ENCODE assay signal across 8 cellular contexts in the genomic region with DNA sequence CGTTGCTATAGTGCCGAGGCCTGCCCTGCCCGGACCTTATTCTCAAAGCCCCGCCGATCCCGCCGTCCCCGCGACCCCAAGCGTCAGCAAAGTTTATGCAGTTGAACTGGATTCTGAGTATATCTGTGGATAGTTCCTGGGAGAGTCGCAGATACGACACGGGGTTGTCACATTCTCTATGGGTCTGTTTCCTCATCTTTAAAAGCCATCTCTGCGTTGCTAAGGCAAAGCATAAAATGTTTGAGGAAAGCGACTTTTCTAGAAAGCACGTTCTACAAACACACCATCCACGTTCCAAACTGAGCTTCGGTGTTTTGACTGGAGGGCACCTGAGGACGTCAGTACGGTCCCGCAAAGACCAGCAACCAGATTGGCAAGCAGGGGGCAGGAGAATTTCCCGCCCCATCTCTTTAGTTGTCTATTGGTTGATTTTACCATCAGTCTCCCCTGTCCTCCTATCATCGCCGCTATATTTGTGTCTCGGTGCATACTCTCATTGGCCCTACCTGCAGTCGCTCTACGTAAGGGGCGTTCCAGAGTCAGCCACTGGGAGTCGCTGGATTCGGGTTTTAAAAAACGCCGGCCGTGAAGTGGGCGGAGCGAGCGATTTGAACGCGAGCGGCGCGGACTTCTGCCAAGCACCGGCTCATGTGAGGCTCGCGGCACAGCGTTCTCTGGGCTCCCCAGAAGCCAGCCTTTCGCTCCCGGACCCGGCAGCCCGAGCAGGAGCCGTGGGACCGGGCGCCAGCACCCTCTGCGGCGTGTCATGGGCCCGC. TPM values are rescaled to one million over a fixed set of nuclear protein-coding genes. Genes with fewer than 3 reads are reported as not detected.
A peak's percentile ranks its signal among the peaks of the same experiment; 100 is the strongest.
DNase-seq lines count a peak whose midpoint lies in the region; ATAC-seq and TF ChIP-seq lines count a peak whose summit lies in the region.

A gene (plus strand): TSS at position 626 of the 776 bp plus-strand sequence. CDS start 141 bp downstream, at position 767.

- peak within 1 kb of the TSS; percentile 89 for H3K4me3 Mint-ChIP-seq in T-helper 17 cell

- TF ChIP-seq CTCF in prostate gland (IDR thresholded peaks at IDR 0.05) (peak; percentile 29 to 81 (median 58)), uterus (IDR thresholded peaks at IDR 0.05) (peak; percentile 21 to 51 (median 42))

- H3K36me3 ChIP-seq in prostate gland: no peaks in the 10 kb centered on the region
- no peaks in the 10 kb centered on the region for H3K36me3 ChIP-seq in uterus

- no peaks in the 10 kb centered on the region for H3K27me3 ChIP-seq in prostate gland (replicated peaks; ENCODE audit: insufficient read depth)
- peaks cover 0 to 3% of the 10 kb centered on the region in 2 donors for H3K27me3 ChIP-seq in uterus

- 1% methylated on average over 46 of the region's 55 CpGs for WGBS in prostate gland

- H3K4me1 Mint-ChIP-seq in T-helper 17 cell: peaks cover 15% of the 10 kb centered on the region

- no peaks in the 10 kb centered on the region for H3K36me3 Mint-ChIP-seq in T-helper 17 cell (ENCODE audit: low read depth)

- no peaks in the 10 kb centered on the region for H3K9me3 ChIP-seq in T-helper 17 cell (ENCODE audit: control insufficient read depth, low read length, poor library complexity, severe bottlenecking)
- no peaks in the 10 kb centered on the region for H3K9me3 ChIP-seq in prostate gland
- H3K9me3 ChIP-seq in uterus: no peaks in the 10 kb centered on the region

- TF ChIP-seq POLR2A in GM15510 (IDR thresholded peaks at IDR 0.05; ENCODE audit: borderline replicate concordance, extremely low read depth, insufficient read length): peak; percentile 84
- TF ChIP-seq POLR2A in prostate gland (IDR thresholded peaks at IDR 0.05): peak; percentile 9
- TF ChIP-seq POLR2A in uterus (IDR thresholded peaks at IDR 0.05): no peak

- ATAC-seq in HG02885 (IDR thresholded peaks at IDR 0.05; ENCODE audit: poor library complexity, unreplicated experiment) (peak; percentile 98), T-helper 17 cell (peak; percentile 99), left ventricle myocardium superior (peak; percentile 99)

- H3K27ac ChIP-seq in angular gyrus (ENCODE audit: low read depth, low read length) (peak within 1 kb of the TSS; percentile 54), prostate gland (peak within 1 kb of the TSS in 1 of 2 donors; percentile 48), uterus (peak within 1 kb of the TSS; percentile 19 to 36)

- peaks cover 4% of the 10 kb centered on the region for H3K4me1 ChIP-seq in prostate gland (replicated peaks)
- H3K4me1 ChIP-seq in uterus: no peaks in the 10 kb centered on the region

- peaks cover 16% of the 10 kb centered on the region for H3K27me3 Mint-ChIP-seq in T-helper 17 cell

- H3K4me3 ChIP-seq in prostate gland: peak within 1 kb of the TSS; percentile 54 to 55
- peak within 1 kb of the TSS; percentile 32 to 70 for H3K4me3 ChIP-seq in uterus

- DNase-seq in NCI-H1694 treated with DMSO at 0.1 percent for 48 hours (lab: John Stamatoyannopoulos, UW) (peak; percentile 99), T-helper 17 cell (peak; percentile 87 to 90 (median 89)), left ventricle myocardium superior (peak; percentile 97), prostate gland (ENCODE audit: low spot score) (peak; percentile 97), uterus (peak; percentile 97 to 98)

- H3K27ac Mint-ChIP-seq in T-helper 17 cell: peak within 1 kb of the TSS; percentile 87

- intact Hi-C loops in left ventricle myocardium superior (cut with micrococcal nuclease): no loop called here
- intact Hi-C loops in prostate gland (cut with DNase I): no loop called here
- intact Hi-C loops in uterus (cut with DNase I; ENCODE audit: low total_unique reads): no loop called here

RNA-seq across cellular contexts. Expression of the gene that starts here (rescaled TPM):
- total RNA-seq in T-helper 17 cell: under 1 TPM; 0.50 to 0.52 TPM
- total RNA-seq in left ventricle myocardium superior: not detected
- total RNA-seq in prostate gland: under 1 TPM; 0.23 to 0.68 TPM
- total RNA-seq in uterus: 1 to 10 TPM in 1 of 4 donors, not detected in 3; 2.8 TPM

Comparison
In these comparisons a context has a peak if more than half of its experiments do, and no peak if none do; other contexts are left out.
1. Peak in DNase-seq and ATAC-seq in T-helper 17 cell; RNA of the gene not detected or under 1 TPM.
2. Peak in DNase-seq and ATAC-seq in left ventricle myocardium superior; RNA of the gene not detected or under 1 TPM.
3. Peak in DNase-seq and H3K4me3 ChIP-seq in prostate gland; RNA of the gene not detected or under 1 TPM.
4. POLR2A ChIP-seq: peak in GM15510 (single experiment) and prostate gland (single experiment); none in uterus (0 of 2).
5. Peak in every context shown above with its lines, with median percentiles within 50 percentile points of each other: ATAC-seq and DNase-seq.